10 cellular contexts compared by ENCODE assay signal in the genomic region with DNA sequence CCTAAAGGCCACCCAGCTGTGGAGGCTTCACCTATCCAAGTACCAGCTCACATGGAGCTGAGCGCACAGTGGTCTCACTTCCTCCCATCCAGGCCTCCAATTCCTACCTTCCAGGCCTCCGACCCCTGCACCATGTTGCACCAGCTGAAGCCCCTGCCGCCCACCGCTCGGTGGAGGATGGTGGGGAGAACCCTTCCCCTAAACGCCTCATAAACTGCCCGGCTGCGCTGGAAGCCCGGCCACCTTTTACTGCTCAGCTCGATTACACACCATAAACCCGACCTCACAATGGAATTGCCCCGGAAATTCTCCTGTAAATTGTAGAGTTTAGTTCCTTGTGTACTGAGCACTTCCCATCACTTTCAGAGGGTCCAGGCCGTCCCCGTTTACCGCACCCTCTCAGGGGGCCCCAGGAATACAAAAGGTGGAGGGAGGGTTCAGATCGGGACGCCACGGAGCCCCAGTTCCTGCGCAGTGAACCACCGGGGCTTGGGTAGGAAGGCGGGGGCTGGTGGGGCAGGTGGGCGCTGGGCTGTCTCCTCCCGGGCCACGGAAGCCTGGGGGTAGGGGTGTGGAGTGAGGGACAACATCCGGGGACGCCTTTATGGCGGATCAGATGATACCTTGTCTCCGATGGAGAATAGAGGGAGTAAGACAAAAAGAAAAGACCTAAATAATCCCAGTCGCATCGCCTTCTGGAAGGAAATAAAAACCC. TPM values are rescaled to one million over a fixed set of nuclear protein-coding genes. Genes with fewer than 3 reads are reported as not detected.
DNase-seq lines count a peak whose midpoint lies in the region; ATAC-seq and TF ChIP-seq lines count a peak whose summit lies in the region.
"Had no signal": no experiment of that assay in that cellular context is flagged by ENCODE, and none has a peak within 500 bp of the region (broad histone marks: within the 10 kb centered on the region; RNA-seq: fewer than 3 reads in every experiment).

No MANE protein-coding gene starts in this region.

- TF ChIP-seq CTCF in osteocyte (IDR thresholded peaks at IDR 0.05): no peak

- intact Hi-C loops in activated naive CD4-positive, alpha-beta T cell treated with anti-CD3 and anti-CD28 coated beads for 36 hours (cut with micrococcal nuclease): loop anchor here (10.0 kb wide), 1 partner anchor 863 kb away; a partner anchor contains a TSS

- no peaks in the 10 kb centered on the region for H3K9me3 Mint-ChIP-seq in activated naive CD4-positive, alpha-beta T cell treated with anti-CD3 and anti-CD28 coated beads for 36 hours
- peaks cover 0 to 3% (median 0%) of the 10 kb centered on the region in 6 donors for H3K9me3 Mint-ChIP-seq in immature natural killer cell
- H3K9me3 Mint-ChIP-seq in stimulated activated naive CD8-positive, alpha-beta T cell treated with anti-CD3 and anti-CD28 coated beads, Interleukin-15, amount 100 ng/mL, for 72 hours: no peaks in the 10 kb centered on the region
- peaks cover 7% of the 10 kb centered on the region for H3K9me3 Mint-ChIP-seq in osteocyte (ENCODE audit: unreplicated experiment)

- no peaks in the 10 kb centered on the region for H3K36me3 Mint-ChIP-seq in activated naive CD4-positive, alpha-beta T cell treated with anti-CD3 and anti-CD28 coated beads for 36 hours (ENCODE audit: low read depth)
- H3K36me3 Mint-ChIP-seq in immature natural killer cell (no peaks in the 10 kb centered on the region), osteocyte (ENCODE audit: unreplicated experiment) (peaks cover 1% of the 10 kb centered on the region)

- H3K4me3 Mint-ChIP-seq in activated naive CD4-positive, alpha-beta T cell treated with anti-CD3 and anti-CD28 coated beads for 36 hours: no peak overlapping the region
- H3K4me3 Mint-ChIP-seq in immature natural killer cell (peak overlapping the region in 4 of 5 donors; percentile 4 to 54 (median 19)), osteocyte (ENCODE audit: unreplicated experiment) (no peak overlapping the region)
- peak overlapping the region; percentile 46 for H3K4me3 Mint-ChIP-seq in stimulated activated naive CD8-positive, alpha-beta T cell treated with anti-CD3 and anti-CD28 coated beads, Interleukin-15, amount 100 ng/mL, for 72 hours

- H3K4me1 Mint-ChIP-seq in activated naive CD4-positive, alpha-beta T cell treated with anti-CD3 and anti-CD28 coated beads for 36 hours (ENCODE audit: low read depth): peaks cover 43% of the 10 kb centered on the region
- H3K4me1 Mint-ChIP-seq in immature natural killer cell (peaks cover 32 to 57% of the 10 kb centered on the region in 2 donors), osteocyte (ENCODE audit: unreplicated experiment) (peaks cover 12% of the 10 kb centered on the region)
- H3K4me1 Mint-ChIP-seq in stimulated activated naive CD8-positive, alpha-beta T cell treated with anti-CD3 and anti-CD28 coated beads, Interleukin-15, amount 100 ng/mL, for 72 hours: peaks cover 64% of the 10 kb centered on the region

- CTCF ChIA-PET in activated naive CD4-positive, alpha-beta T cell treated with anti-CD3 and anti-CD28 coated beads for 36 hours (lab: Charles Lee): interaction anchor here (0.6 to 1.5 kb wide), 4 partner anchors 9 to 298 kb away, joined by 3 to 5 read pairs (median 4); no protein-coding TSS in a partner anchor

- H3K27ac Mint-ChIP-seq in activated naive CD4-positive, alpha-beta T cell treated with anti-CD3 and anti-CD28 coated beads for 36 hours: peak overlapping the region; percentile 72
- H3K27ac Mint-ChIP-seq in immature natural killer cell: no peak overlapping the region
- H3K27ac Mint-ChIP-seq in stimulated activated naive CD8-positive, alpha-beta T cell treated with anti-CD3 and anti-CD28 coated beads, Interleukin-15, amount 100 ng/mL, for 72 hours: no peak overlapping the region
- H3K27ac Mint-ChIP-seq in osteocyte (ENCODE audit: unreplicated experiment): no peak overlapping the region

- peaks cover 80% of the 10 kb centered on the region for H3K27me3 Mint-ChIP-seq in activated naive CD4-positive, alpha-beta T cell treated with anti-CD3 and anti-CD28 coated beads for 36 hours (ENCODE audit: low read depth)
- H3K27me3 Mint-ChIP-seq in immature natural killer cell (ENCODE audit: low read depth in 3 of 3) (peaks cover 54 to 74% (median 74%) of the 10 kb centered on the region in 3 donors), osteocyte (ENCODE audit: unreplicated experiment) (peaks cover 87% of the 10 kb centered on the region)
- peaks cover 99% of the 10 kb centered on the region for H3K27me3 Mint-ChIP-seq in stimulated activated naive CD8-positive, alpha-beta T cell treated with anti-CD3 and anti-CD28 coated beads, Interleukin-15, amount 100 ng/mL, for 72 hours

- DNase-seq in activated naive CD4-positive, alpha-beta T cell treated with anti-CD3 and anti-CD28 coated beads for 36 hours: no peak
- DNase-seq in activated naive CD4-positive, alpha-beta T cell treated with anti-CD3 and anti-CD28 coated beads, Interleukin-2, amount 50 U/mL, for 16 hours: no peak
- DNase-seq in immature natural killer cell (no peak), osteocyte (ENCODE audit: extremely low spot score, unreplicated experiment) (no peak)
- DNase-seq in stimulated activated naive CD8-positive, alpha-beta T cell treated with anti-CD3 and anti-CD28 coated beads, Interleukin-15, amount 100 ng/mL, for 72 hours: peak in 1 of 2 donors; percentile 16
- DNase-seq: dermis blood vessel endothelial cell, nucleus accumbens, SIG-M5 had no signal

- no peak for ATAC-seq in stimulated activated naive CD8-positive, alpha-beta T cell treated with anti-CD3 and anti-CD28 coated beads, Interleukin-15, amount 100 ng/mL, for 72 hours
- no peak for ATAC-seq in GM19395 (IDR thresholded peaks at IDR 0.05; ENCODE audit: unreplicated experiment)

RNA-seq across cellular contexts. Expression of a gene that starts 1.4 kb away (rescaled TPM):
- not detected for total RNA-seq in activated naive CD4-positive, alpha-beta T cell treated with anti-CD3 and anti-CD28 coated beads for 36 hours
- 1 to 10 TPM in 2 of 3 donors, not detected in 1; 1.0 to 4.2 TPM for polyA plus RNA-seq in immature natural killer cell
- total RNA-seq in osteocyte: not detected in 2 replicates
- polyA plus RNA-seq: hepatocyte had no signal

RNA-seq across cellular contexts. Expression of a gene that starts 5.5 kb away (rescaled TPM):
- not detected for total RNA-seq in activated naive CD4-positive, alpha-beta T cell treated with anti-CD3 and anti-CD28 coated beads for 36 hours
- polyA plus RNA-seq in immature natural killer cell: under 1 TPM in 1 of 3 donors, not detected in 2; 0.13 TPM
- total RNA-seq in osteocyte: not detected in 2 replicates

RNA-seq across cellular contexts. Expression of a gene that starts 7.5 kb away (rescaled TPM):
- total RNA-seq in activated naive CD4-positive, alpha-beta T cell treated with anti-CD3 and anti-CD28 coated beads for 36 hours: not detected
- polyA plus RNA-seq in immature natural killer cell: 1 to 10 TPM; 1.6 to 3.1 (median 1.8) TPM
- not detected in 2 replicates for total RNA-seq in osteocyte

RNA-seq across cellular contexts. Expression of a gene that starts 10.3 kb away (rescaled TPM):
- total RNA-seq in activated naive CD4-positive, alpha-beta T cell treated with anti-CD3 and anti-CD28 coated beads for 36 hours: not detected
- 1 to 10 TPM in 1 of 3 donors, under 1 TPM in 1, not detected in 1; 0.52 to 3.8 TPM for polyA plus RNA-seq in immature natural killer cell
- not detected in 2 replicates for total RNA-seq in osteocyte
- total RNA-seq: hepatocyte had no signal

RNA-seq across cellular contexts. Expression of a gene that starts 14.4 kb away (rescaled TPM):
- not detected for total RNA-seq in activated naive CD4-positive, alpha-beta T cell treated with anti-CD3 and anti-CD28 coated beads for 36 hours
- 1 to 10 TPM in 1 of 3 donors, under 1 TPM in 2; 0.42 to 1.1 (median 0.73) TPM for polyA plus RNA-seq in immature natural killer cell
- not detected in 2 replicates for total RNA-seq in osteocyte

Comparison
In these comparisons a context has a peak if more than half of its experiments do, and no peak if none do; other contexts are left out.
1. H3K4me3 Mint-ChIP-seq: peak in immature natural killer cell (4 of 5) and stimulated activated naive CD8-positive, alpha-beta T cell treated with anti-CD3 and anti-CD28 coated beads, Interleukin-15, amount 100 ng/mL, for 72 hours (2 of 2); none in activated naive CD4-positive, alpha-beta T cell treated with anti-CD3 and anti-CD28 coated beads for 36 hours (single experiment) and osteocyte (single experiment).